15 cellular contexts compared by ENCODE assay signal in genomic region chr20:32007787-32008616, GRCh38. TPM values are rescaled to one million over a fixed set of nuclear protein-coding genes. Genes with fewer than 3 reads are reported as not detected.
DNase-seq lines count a peak whose midpoint lies in the region; FAIRE-seq and TF ChIP-seq lines count a peak whose summit lies in the region.
"Had no signal": no experiment of that assay in that cellular context is flagged by ENCODE, and none has a peak within 500 bp of the region (broad histone marks: within the 10 kb centered on the region; RNA-seq: fewer than 3 reads in every experiment).

No MANE protein-coding gene starts in this region.

- no peaks in the 10 kb centered on the region for H3K9me3 ChIP-seq in endothelial cell of umbilical vein (replicated peaks; ENCODE audit: control insufficient read depth, insufficient read depth, low read length)

- intact Hi-C loops in endothelial cell of umbilical vein (cut with micrococcal nuclease), result loop anchor here (1.0 to 5.0 kb wide), 5 partner anchors 10 to 126 kb away; partner anchors contain the start of genes PDRG1 and XKR7

- no peak overlapping the region for H3K27ac Mint-ChIP-seq in progenitor cell of endocrine pancreas
- H3K27ac Mint-ChIP-seq: HFFc6; stimulated activated memory B cell treated with anti-CD40 and anti-IgM and Interleukin-4, amounts not matched to agents 10 μg/mL and 1 μg/mL and 100 μg/mL, for 72 hours; T-cell had no signal

- no TSS peak for BruUV-seq in endothelial cell of umbilical vein (replicated peaks; lab: Mats Ljungman, UMichigan)

- no peak overlapping the region for H3K18ac ChIP-seq in mesendoderm (ENCODE audit: low read length)

- no peak overlapping the region for H2BK120ac ChIP-seq in mesendoderm (ENCODE audit: low read depth, low read length)

- no peaks in the 10 kb centered on the region for H3K36me3 ChIP-seq in endothelial cell of umbilical vein (ENCODE audit: control insufficient read depth in 2 of 2, extremely low read depth in 1 of 2, insufficient read depth in 2 of 2, low read length in 2 of 2)
- no peaks in the 10 kb centered on the region for H3K36me3 ChIP-seq in mesendoderm (ENCODE audit: control insufficient read depth, insufficient read depth, low read length)

- peaks cover 30% of the 10 kb centered on the region for H3K27me3 Mint-ChIP-seq in progenitor cell of endocrine pancreas

- no peaks in the 10 kb centered on the region for H3K79me2 ChIP-seq in endothelial cell of umbilical vein (ENCODE audit: control insufficient read depth, insufficient read depth, low read length)
- H3K79me2 ChIP-seq in mesendoderm (ENCODE audit: control insufficient read depth, insufficient read depth, low read length), result no peaks in the 10 kb centered on the region

- CTCF ChIA-PET in endothelial cell of umbilical vein (lab: Charles Lee), result interaction anchor here (0.5 to 2.5 kb wide), 8 partner anchors 9 to 1921 kb away, joined by 3 to 11 read pairs (median 7); partner anchors contain the start of gene PDRG1

- peak; percentile 88 for TF ChIP-seq POLR2A in endothelial cell of umbilical vein (IDR thresholded peaks at IDR 0.05; ENCODE audit: low read depth, low read length)

- no peak overlapping the region for H3K23ac ChIP-seq in mesendoderm (ENCODE audit: low read length)

- dilution Hi-C loops in endothelial cell of umbilical vein (cut with MboI; ENCODE audit: extremely low pct_ligation_motif_present, low sequenced_read_pairs), result no loop called here

- peak; percentile 98 for FAIRE-seq in endothelial cell of umbilical vein (lab: Jason Lieb, UNC)

- H3K9ac ChIP-seq in endothelial cell of umbilical vein (replicated peaks; ENCODE audit: extremely low read depth, insufficient read depth, low read length) (no peak overlapping the region), mesendoderm (ENCODE audit: low read length) (peak overlapping the region; percentile 29)

- no peak for TF ChIP-seq CTCF in endothelial cell of umbilical vein (IDR thresholded peaks at IDR 0.05; ENCODE audit: extremely low read depth in 1 of 2, insufficient read depth in 1 of 2, low read depth in 1 of 2, low read length in 2 of 2)
- TF ChIP-seq CTCF in progenitor cell of endocrine pancreas (IDR thresholded peaks at IDR 0.05; ENCODE audit: unreplicated experiment), result no peak

- no peaks in the 10 kb centered on the region for H4K20me1 ChIP-seq in endothelial cell of umbilical vein (replicated peaks; ENCODE audit: control insufficient read depth, extremely low read depth, insufficient read depth, low read length)

- no peaks in the 10 kb centered on the region for H3K9me1 ChIP-seq in endothelial cell of umbilical vein (replicated peaks; ENCODE audit: control insufficient read depth, extremely low read depth, insufficient read depth, low read length)

- no peak overlapping the region for H3K4me3 Mint-ChIP-seq in progenitor cell of endocrine pancreas (ENCODE audit: low read depth)
- H3K4me3 Mint-ChIP-seq: HFFc6; stimulated activated memory B cell treated with anti-CD40 and anti-IgM and Interleukin-4, amounts not matched to agents 10 μg/mL and 1 μg/mL and 100 μg/mL, for 72 hours; T-cell had no signal

- no peaks in the 10 kb centered on the region for H3K27me3 ChIP-seq in endothelial cell of umbilical vein (ENCODE audit: control insufficient read depth in 2 of 2, insufficient read depth in 2 of 2, low read length in 2 of 2)
- no peaks in the 10 kb centered on the region for H3K27me3 ChIP-seq in mesendoderm (ENCODE audit: insufficient read depth, low read length, poor library complexity)

- peak overlapping the region; percentile 81 for H4K5ac ChIP-seq in mesendoderm (ENCODE audit: low read length)

- H3K4me2 ChIP-seq in endothelial cell of umbilical vein (ENCODE audit: insufficient read depth, low read length), result peak overlapping the region; percentile 61
- no peak overlapping the region for H3K4me2 ChIP-seq in mesendoderm (ENCODE audit: low read length)

- H3K79me1 ChIP-seq in mesendoderm (ENCODE audit: low read length), result no peaks in the 10 kb centered on the region

- peak overlapping the region; percentile 67 for H3K56ac ChIP-seq in mesendoderm (ENCODE audit: low read length)

- peak overlapping the region in 1 of 3 experiments; percentile 4 for H3K4me3 ChIP-seq in endothelial cell of umbilical vein (replicated peaks in 1 of 3; ENCODE audit: insufficient read depth in 1 of 3, low read depth in 1 of 3, low read length in 3 of 3)
- H3K4me3 ChIP-seq in mesendoderm (ENCODE audit: low read length), result no peak overlapping the region

- no peaks in the 10 kb centered on the region for H3K9me3 Mint-ChIP-seq in progenitor cell of endocrine pancreas (ENCODE audit: low read depth)
- H3K9me3 Mint-ChIP-seq: HFFc6; stimulated activated memory B cell treated with anti-CD40 and anti-IgM and Interleukin-4, amounts not matched to agents 10 μg/mL and 1 μg/mL and 100 μg/mL, for 72 hours; T-cell had no signal

- no peak overlapping the region for H2AK5ac ChIP-seq in mesendoderm (ENCODE audit: low read length)

- H2BK5ac ChIP-seq in mesendoderm (ENCODE audit: low read length), result no peak overlapping the region

- DNase-seq in EH (ENCODE audit: low read depth) (peak; percentile 35), NCI-H226 (peak; percentile 63), endothelial cell of umbilical vein (ENCODE audit: low read depth, low spot score) (peak; percentile 80), mesendoderm (peak; percentile 83), DMS114 treated with DMSO at 0.1 percent for 48 hours (lab: John Stamatoyannopoulos, UW; ENCODE audit: unreplicated experiment) (no peak), progenitor cell of endocrine pancreas (ENCODE audit: low spot score, unreplicated experiment) (no peak), NCI-H1048 (lab: John Stamatoyannopoulos, UW) (no peak)
- DNase-seq in stimulated activated CD4-positive, alpha-beta T cell treated with anti-CD3 and anti-CD28 coated beads, Interleukin-2, amount 100 ng/mL, for 48 hours, result no peak
- DNase-seq: foreskin melanocyte; HFFc6; NCI-H1694 treated with DMSO at 0.1 percent for 48 hours; stimulated activated CD4-positive, alpha-beta T cell treated with anti-CD3 and anti-CD28 coated beads, Interleukin-12 subunit alpha, Interleukin-12 subunit beta, amount 100 ng/mL, for 4 hours; T-cell had no signal

- H3K4me1 ChIP-seq in endothelial cell of umbilical vein (ENCODE audit: control insufficient read depth, extremely low read depth, insufficient read depth, low read length), result peaks cover 39% of the 10 kb centered on the region
- H3K4me1 ChIP-seq in mesendoderm (ENCODE audit: control insufficient read depth, low read depth, low read length), result peaks cover 10% of the 10 kb centered on the region

- H2AFZ ChIP-seq in endothelial cell of umbilical vein (ENCODE audit: low read depth, low read length), result peak overlapping the region; percentile 5

- H3K4ac ChIP-seq in mesendoderm (ENCODE audit: low read depth, low read length), result no peak overlapping the region

- no peak overlapping the region for H4K8ac ChIP-seq in mesendoderm (ENCODE audit: low read depth, low read length)

- H2BK15ac ChIP-seq in mesendoderm (replicated peaks; ENCODE audit: low read depth), result no peak overlapping the region

- H3K36me3 Mint-ChIP-seq in progenitor cell of endocrine pancreas (ENCODE audit: insufficient read depth), result no peaks in the 10 kb centered on the region
- H3K36me3 Mint-ChIP-seq: stimulated activated memory B cell treated with anti-CD40 and anti-IgM and Interleukin-4, amounts not matched to agents 10 μg/mL and 1 μg/mL and 100 μg/mL, for 72 hours; T-cell had no signal

- no CpG with 5 or more reads among the region's 10 CpGs for WGBS in mesendoderm (ENCODE audit: extremely low coverage, insufficient coverage, low lambda C conversion rate)

- H3K4me1 Mint-ChIP-seq in progenitor cell of endocrine pancreas (ENCODE audit: low read depth), result no peaks in the 10 kb centered on the region
- H3K4me1 Mint-ChIP-seq: stimulated activated memory B cell treated with anti-CD40 and anti-IgM and Interleukin-4, amounts not matched to agents 10 μg/mL and 1 μg/mL and 100 μg/mL, for 72 hours had no signal

- H3K27ac ChIP-seq in endothelial cell of umbilical vein (ENCODE audit: insufficient read depth, low read depth, low read length), result peak overlapping the region; percentile 62
- H3K27ac ChIP-seq in mesendoderm (ENCODE audit: low read depth, low read length), result no peak overlapping the region
- H3K27ac ChIP-seq: HL-60 had no signal

- POLR2A ChIA-PET in endothelial cell of umbilical vein (lab: Charles Lee), result interaction anchor here (0.5 to 1.2 kb wide), 3 partner anchors 11 to 512 kb away, joined by 3 read pairs; no protein-coding TSS in a partner anchor

RNA-seq across cellular contexts. Expression of gene CCM2L, which starts 2.2 kb away (rescaled TPM):
- total RNA-seq in endothelial cell of umbilical vein, result 12.4 and 13.4 TPM in 2 replicates
- polyA plus RNA-seq in endothelial cell of umbilical vein, result 10.8 and 15.1 TPM in 2 replicates
- 6.3 and 7.3 TPM in 2 replicates for polyA plus RNA-seq in endothelial cell of umbilical vein (2011; cell fraction: cytosol; rRNA removed)
- 13.5 and 15.0 TPM in 2 replicates for polyA plus RNA-seq in endothelial cell of umbilical vein (2011; cell fraction: nucleus; rRNA removed)
- polyA plus RNA-seq in endothelial cell of umbilical vein (2012), result 2.5 and 2.9 TPM in 2 replicates
- polyA minus RNA-seq in endothelial cell of umbilical vein, result 7.7 and 12.6 TPM in 2 replicates
- polyA minus RNA-seq in endothelial cell of umbilical vein (2011; cell fraction: cytosol; rRNA and poly(A)+ RNA removed), result not detected
- polyA minus RNA-seq in endothelial cell of umbilical vein (2011; cell fraction: nucleus; rRNA and poly(A)+ RNA removed), result 2.5 and 4.3 TPM in 2 replicates
- polyA plus RNA-seq in mesendoderm (2013, experiment 1 of 2), result 1.4 TPM
- 1.3 TPM for polyA plus RNA-seq in mesendoderm (2013, experiment 2 of 2)
- total RNA-seq in progenitor cell of endocrine pancreas, result 1.3 and 1.5 TPM in 2 replicates
- total RNA-seq: HFFc6, T-cell had no signal

RNA-seq across cellular contexts. Expression of gene XKR7, which starts 40.1 kb away (rescaled TPM):
- 0.04 TPM in 1 of 2 replicates, not detected in the other for total RNA-seq in endothelial cell of umbilical vein
- not detected in 2 replicates for polyA plus RNA-seq in endothelial cell of umbilical vein
- not detected in 2 replicates for polyA plus RNA-seq in endothelial cell of umbilical vein (2011; cell fraction: cytosol; rRNA removed)
- not detected in 2 replicates for polyA plus RNA-seq in endothelial cell of umbilical vein (2011; cell fraction: nucleus; rRNA removed)
- polyA plus RNA-seq in endothelial cell of umbilical vein (2012), result not detected in 2 replicates
- not detected in 2 replicates for polyA minus RNA-seq in endothelial cell of umbilical vein
- polyA minus RNA-seq in endothelial cell of umbilical vein (2011; cell fraction: cytosol; rRNA and poly(A)+ RNA removed), result not detected
- not detected in 2 replicates for polyA minus RNA-seq in endothelial cell of umbilical vein (2011; cell fraction: nucleus; rRNA and poly(A)+ RNA removed)
- 0.67 TPM for polyA plus RNA-seq in mesendoderm (2013, experiment 1 of 2)
- polyA plus RNA-seq in mesendoderm (2013, experiment 2 of 2), result 0.62 TPM
- total RNA-seq in progenitor cell of endocrine pancreas, result 2.4 and 2.7 TPM in 2 replicates
- total RNA-seq: HFFc6, T-cell had no signal

RNA-seq across cellular contexts. Expression of gene HCK, which starts 44.0 kb away (rescaled TPM):
- total RNA-seq in endothelial cell of umbilical vein (not detected in 2 replicates), progenitor cell of endocrine pancreas (not detected in 2 replicates)
- polyA plus RNA-seq in endothelial cell of umbilical vein, result not detected in 2 replicates
- polyA plus RNA-seq in endothelial cell of umbilical vein (2011; cell fraction: cytosol; rRNA removed), result not detected in 2 replicates
- polyA plus RNA-seq in endothelial cell of umbilical vein (2011; cell fraction: nucleus; rRNA removed), result not detected in 2 replicates
- not detected in 2 replicates for polyA plus RNA-seq in endothelial cell of umbilical vein (2012)
- polyA minus RNA-seq in endothelial cell of umbilical vein, result not detected in 2 replicates
- not detected for polyA minus RNA-seq in endothelial cell of umbilical vein (2011; cell fraction: cytosol; rRNA and poly(A)+ RNA removed)
- not detected in 2 replicates for polyA minus RNA-seq in endothelial cell of umbilical vein (2011; cell fraction: nucleus; rRNA and poly(A)+ RNA removed)
- polyA plus RNA-seq in mesendoderm (2013, experiment 1 of 2), result 0.07 TPM
- polyA plus RNA-seq in mesendoderm (2013, experiment 2 of 2), result 0.15 TPM
- total RNA-seq: HFFc6 had no signal

RNA-seq across cellular contexts. Expression of gene PDRG1, which starts 56.2 kb away (rescaled TPM):
- total RNA-seq in endothelial cell of umbilical vein, result 12.6 and 14.6 TPM in 2 replicates
- polyA plus RNA-seq in endothelial cell of umbilical vein, result 13.1 and 17.0 TPM in 2 replicates
- 19.2 and 19.9 TPM in 2 replicates for polyA plus RNA-seq in endothelial cell of umbilical vein (2011; cell fraction: cytosol; rRNA removed)
- polyA plus RNA-seq in endothelial cell of umbilical vein (2011; cell fraction: nucleus; rRNA removed), result 10.2 and 11.5 TPM in 2 replicates
- 14.1 and 16.3 TPM in 2 replicates for polyA plus RNA-seq in endothelial cell of umbilical vein (2012)
- 2.4 and 4.5 TPM in 2 replicates for polyA minus RNA-seq in endothelial cell of umbilical vein
- 6.5 TPM for polyA minus RNA-seq in endothelial cell of umbilical vein (2011; cell fraction: cytosol; rRNA and poly(A)+ RNA removed)
- polyA minus RNA-seq in endothelial cell of umbilical vein (2011; cell fraction: nucleus; rRNA and poly(A)+ RNA removed), result 3.0 and 3.4 TPM in 2 replicates
- polyA plus RNA-seq in mesendoderm (2013, experiment 1 of 2), result 14.3 TPM
- polyA plus RNA-seq in mesendoderm (2013, experiment 2 of 2), result 14.0 TPM
- 23.6 and 23.8 TPM in 2 replicates for total RNA-seq in progenitor cell of endocrine pancreas

Comparison
In these comparisons a context has a peak if more than half of its experiments do, and no peak if none do; other contexts are left out.
1. DNase-seq: peak in EH (single experiment), NCI-H226 (single experiment), endothelial cell of umbilical vein (single experiment) and mesendoderm (single experiment); none in DMS114 treated with DMSO at 0.1 percent for 48 hours (single experiment), progenitor cell of endocrine pancreas (single experiment), NCI-H1048 (single experiment) and stimulated activated CD4-positive, alpha-beta T cell treated with anti-CD3 and anti-CD28 coated beads, Interleukin-2, amount 100 ng/mL, for 48 hours (0 of 2).